Comparison of ENCODE assay signal across 8 cellular contexts in the genomic region with DNA sequence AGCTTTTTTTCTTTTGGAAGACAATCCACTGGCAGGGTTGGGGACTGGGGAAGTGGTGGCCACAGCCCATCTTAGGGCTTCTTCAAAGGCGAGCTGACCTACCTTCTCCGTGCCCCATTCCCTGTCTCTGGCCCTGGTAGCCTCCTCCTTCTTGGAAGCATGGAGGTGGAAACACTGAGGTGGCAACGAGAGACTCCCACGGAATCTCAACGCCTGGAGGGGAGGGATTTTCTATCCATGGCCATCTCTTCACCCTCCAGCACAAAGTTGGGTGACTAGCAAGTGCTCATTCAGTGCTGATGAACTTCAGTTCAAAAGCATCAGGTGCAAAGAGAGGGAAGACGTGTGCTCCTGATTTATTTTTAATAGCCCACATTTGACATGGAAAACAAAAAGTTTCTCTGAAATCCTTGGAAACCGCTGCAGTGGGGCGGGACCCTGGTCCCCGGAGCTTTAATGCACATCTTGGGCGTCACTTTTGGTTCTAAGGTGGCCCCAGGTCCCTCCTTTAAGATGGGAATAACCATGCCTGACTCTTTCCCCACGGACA. TPM values are rescaled to one million over a fixed set of nuclear protein-coding genes. Genes with fewer than 3 reads are reported as not detected.
A peak's percentile ranks its signal among the peaks of the same experiment; 100 is the strongest.
DNase-seq lines count a peak whose midpoint lies in the region; ATAC-seq and TF ChIP-seq lines count a peak whose summit lies in the region.

No MANE protein-coding gene starts in this region.

- H3K36me3 ChIP-seq in brain microvascular endothelial cell (replicated peaks) (peaks cover 8% of the 10 kb centered on the region), mesodermal cell (ENCODE audit: control insufficient read depth, insufficient read depth, low read length) (peaks cover 9% of the 10 kb centered on the region)

- DNase-seq in HFFc6 (no peak), brain microvascular endothelial cell (no peak), Kasumi-1 (lab: John Stamatoyannopoulos, UW) (no peak)
- DNase-seq in stimulated activated CD4-positive, alpha-beta T cell treated with anti-CD3 and anti-CD28 coated beads, Interleukin-4, amount 100 ng/mL, for 24 hours: no peak

- 32 to 43% methylated on average over 6 to 7 of the region's 11 CpGs for WGBS in mesodermal cell (ENCODE audit: insufficient coverage in 2 of 2), 2 experiments

- H3K27ac ChIP-seq in 22Rv1 (peak overlapping the region; percentile 51; the same call in 1 of the 2 replicates), brain microvascular endothelial cell (peak overlapping the region; percentile 54), mesodermal cell (ENCODE audit: low read depth, low read length, severe bottlenecking) (peak overlapping the region; percentile 36)

- peaks cover 12% of the 10 kb centered on the region for H3K4me1 ChIP-seq in mesodermal cell (ENCODE audit: control insufficient read depth, insufficient read depth, low read length, poor library complexity, severe bottlenecking)

- TF ChIP-seq CTCF in 22Rv1 (IDR thresholded peaks at IDR 0.05) (no peak), HFFc6 (IDR thresholded peaks at IDR 0.05) (no peak), brain microvascular endothelial cell (IDR thresholded peaks at IDR 0.05; ENCODE audit: low read depth, low read length, missing control alignments) (no peak)

- ATAC-seq in GM18873 (IDR thresholded peaks at IDR 0.05; ENCODE audit: low FRiP score, unreplicated experiment) (no peak), GM21619 (IDR thresholded peaks at IDR 0.05; ENCODE audit: unreplicated experiment) (no peak)

- H3K4me3 ChIP-seq in brain microvascular endothelial cell (ENCODE audit: low read depth, low read length): peak overlapping the region; percentile 97
- peak overlapping the region; percentile 68 for H3K4me3 ChIP-seq in mesodermal cell (ENCODE audit: extremely low read depth, insufficient read depth, low read length, poor library complexity, severe bottlenecking)

- peak overlapping the region; percentile 94 for H3K4me3 Mint-ChIP-seq in HFFc6

- H3K27me3 ChIP-seq in brain microvascular endothelial cell (replicated peaks): no peaks in the 10 kb centered on the region

- H3K27me3 Mint-ChIP-seq in HFFc6 (ENCODE audit: insufficient read depth): no peaks in the 10 kb centered on the region; the same call in 1 of the 2 replicates

- H3K9me3 ChIP-seq in mesodermal cell (ENCODE audit: control insufficient read depth, low read length): peaks cover 7% of the 10 kb centered on the region

- no peaks in the 10 kb centered on the region for H3K9me3 Mint-ChIP-seq in HFFc6

- peak overlapping the region; percentile 84 for H3K27ac Mint-ChIP-seq in HFFc6

- H3K36me3 Mint-ChIP-seq in HFFc6 (ENCODE audit: low read depth): peaks cover 13% of the 10 kb centered on the region

- in situ Hi-C loops in brain microvascular endothelial cell (cut with HindIII; ENCODE audit: low pct_ligation_motif_present, low sequenced_read_pairs): no loop called here

- peaks cover 41% of the 10 kb centered on the region for H3K4me1 Mint-ChIP-seq in HFFc6 (ENCODE audit: low read depth)

RNA-seq across cellular contexts. Expression of a gene that starts 0.6 kb away (rescaled TPM):
- total RNA-seq in HFFc6 (2021; fragmentation: NEBNext Ultra II Directional; extraction: Animal tissue kit (Norgen Biotek cat#: 25700)): 10 to 100 TPM; 49.3 to 93.2 (median 55.7) TPM
- polyA plus RNA-seq in mesodermal cell (2013, experiment 1 of 2): 38.2 TPM
- polyA plus RNA-seq in mesodermal cell (2013, experiment 2 of 2): 34.0 TPM
